ENCODE assay signal across 8 cellular contexts in the genomic region with DNA sequence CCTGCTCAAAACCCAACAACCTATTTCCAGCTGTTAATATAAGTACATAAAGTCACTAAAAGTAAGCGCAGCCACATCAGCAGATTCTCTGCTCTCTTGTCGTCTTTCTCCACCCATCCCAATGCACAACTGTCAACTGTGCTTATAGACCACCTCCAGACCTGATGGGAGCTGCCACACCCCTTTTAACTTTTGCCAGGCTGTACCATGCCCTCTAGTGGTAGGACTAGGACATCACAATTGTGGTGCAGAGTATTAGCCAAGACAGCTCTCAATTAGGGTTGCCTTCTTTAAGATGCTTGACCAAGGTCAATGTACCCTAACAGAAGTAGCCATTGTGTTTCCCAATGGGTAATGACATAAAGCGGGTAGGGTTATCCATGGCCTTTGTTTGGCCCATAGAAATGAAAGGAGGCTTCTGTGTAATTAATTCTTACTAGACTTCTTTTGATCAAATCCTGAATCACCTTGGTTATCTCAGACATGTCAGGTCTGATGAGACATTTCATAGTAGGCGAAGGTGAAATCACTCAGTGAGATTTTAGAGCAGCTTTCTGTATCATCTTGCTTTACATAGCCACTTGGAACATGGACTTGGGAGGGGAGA.
DNase-seq lines count a peak whose midpoint lies in the region; ATAC-seq lines count a peak whose summit lies in the region.

No MANE protein-coding gene starts in this region.

- peak; percentile 90 for ATAC-seq in GM21723 (IDR thresholded peaks at IDR 0.05; ENCODE audit: unreplicated experiment)
- peak; percentile 69 to 76 for ATAC-seq in activated T-cell treated with anti-CD3 and anti-CD28 coated beads, Interleukin-2, amount 50 U/mL, for 72 hours (replicated peaks in 1 of 2)

- H3K4me3 ChIP-seq in NT2/D1 (ENCODE audit: insufficient read length, low read depth): no peak overlapping the region

- no peaks in the 10 kb centered on the region for H3K27me3 ChIP-seq in NT2/D1 (ENCODE audit: insufficient read depth, insufficient read length)

- H3K36me3 Mint-ChIP-seq in activated T-cell treated with anti-CD3 and anti-CD28 coated beads, Interleukin-2, amount 50 U/mL, for 72 hours (ENCODE audit: insufficient read depth in 2 of 2): no peaks in the 10 kb centered on the region

- H3K9me3 ChIP-seq in NT2/D1 (ENCODE audit: insufficient read depth, low read length): no peaks in the 10 kb centered on the region

- no peak overlapping the region for H3K9ac ChIP-seq in NT2/D1 (ENCODE audit: insufficient read length, low read depth)

- DNase-seq in GDM1 (lab: John Stamatoyannopoulos, UW): peak; percentile 54
- DNase-seq in HuH-7.5 (ENCODE audit: low spot score): peak; percentile 39
- peak; percentile 80 for DNase-seq in NT2/D1 (ENCODE audit: low read depth, low spot score)
- peak; percentile 36 to 54 for DNase-seq in activated T-cell treated with anti-CD3 and anti-CD28 coated beads, Interleukin-2, amount 50 U/mL, for 72 hours
- peak; percentile 47 for DNase-seq in germinal center (ENCODE audit: low spot score)
- peak; percentile 73 for DNase-seq in pons (ENCODE audit: low spot score)
- no peak for DNase-seq in epidermal melanocyte (ENCODE audit: insufficient read length, low spot score)

- H3K9me3 Mint-ChIP-seq in activated T-cell treated with anti-CD3 and anti-CD28 coated beads, Interleukin-2, amount 50 U/mL, for 72 hours: no peaks in the 10 kb centered on the region

- no peak overlapping the region for H3K4me3 Mint-ChIP-seq in activated T-cell treated with anti-CD3 and anti-CD28 coated beads, Interleukin-2, amount 50 U/mL, for 72 hours

- H3K4me1 ChIP-seq in NT2/D1 (ENCODE audit: insufficient read depth, insufficient read length): peaks cover 4% of the 10 kb centered on the region

- no peaks in the 10 kb centered on the region for H3K27me3 Mint-ChIP-seq in activated T-cell treated with anti-CD3 and anti-CD28 coated beads, Interleukin-2, amount 50 U/mL, for 72 hours (ENCODE audit: low read depth)

- no peak overlapping the region for H3K27ac Mint-ChIP-seq in activated T-cell treated with anti-CD3 and anti-CD28 coated beads, Interleukin-2, amount 50 U/mL, for 72 hours

- H3K4me1 Mint-ChIP-seq in activated T-cell treated with anti-CD3 and anti-CD28 coated beads, Interleukin-2, amount 50 U/mL, for 72 hours (ENCODE audit: low read depth): peaks cover 8% of the 10 kb centered on the region

- H3K36me3 ChIP-seq in NT2/D1 (ENCODE audit: insufficient read depth, insufficient read length, low read length): peaks cover 80% of the 10 kb centered on the region
